15 cellular contexts compared by ENCODE assay signal in the genomic region with DNA sequence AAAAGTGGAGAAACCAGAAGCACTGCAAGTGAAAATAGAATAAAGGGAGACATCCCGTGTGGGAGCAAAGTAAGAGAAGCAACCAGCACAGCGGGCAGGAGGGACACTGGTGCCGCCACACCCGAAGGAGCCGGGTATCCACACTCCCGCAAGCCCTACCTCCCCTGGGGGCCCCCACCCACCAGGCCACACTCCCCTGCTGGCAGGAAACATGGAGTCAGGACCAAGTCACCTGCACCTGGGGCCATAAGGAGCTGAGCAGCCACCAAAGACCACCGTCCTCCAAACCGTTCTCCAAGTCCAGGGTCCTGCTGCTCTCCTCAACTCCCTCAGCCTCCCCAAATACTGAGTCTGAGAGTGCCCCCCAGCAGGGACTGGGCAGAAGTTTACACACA. TPM values are rescaled to one million over a fixed set of nuclear protein-coding genes. Genes with fewer than 3 reads are reported as not detected.
DNase-seq lines count a peak whose midpoint lies in the region; ATAC-seq lines count a peak whose summit lies in the region.
"Had no signal": no experiment of that assay in that cellular context is flagged by ENCODE, and none has a peak within 500 bp of the region (broad histone marks: within the 10 kb centered on the region; RNA-seq: fewer than 3 reads in every experiment).

No MANE protein-coding gene starts in this region.

- H3K4me3 ChIP-seq in GM23248 (0 out of 2 replicates have a peak overlapping the region, but pooled peaks have one; percentile 31), adipocyte (ENCODE audit: low read length) (no peak overlapping the region), iPS-15b (ENCODE audit: low read depth, low read length) (no peak overlapping the region), rectal smooth muscle tissue (ENCODE audit: low read length) (peak overlapping the region; percentile 24)

- H3K9ac ChIP-seq in GM23248 = peak overlapping the region; percentile 53
- peak overlapping the region; percentile 64 for H3K9ac ChIP-seq in adipocyte (ENCODE audit: low read length)
- H3K9ac ChIP-seq in iPS-15b (ENCODE audit: low read depth, low read length) = peak overlapping the region; percentile 16
- no peak overlapping the region for H3K9ac ChIP-seq in rectal smooth muscle tissue (ENCODE audit: low read length)

- no peaks in the 10 kb centered on the region for H3K27me3 ChIP-seq in GM23248 (replicated peaks; ENCODE audit: insufficient read depth)
- H3K27me3 ChIP-seq in adipocyte (replicated peaks; ENCODE audit: control insufficient read depth, insufficient read depth, low read length) = no peaks in the 10 kb centered on the region
- H3K27me3 ChIP-seq in iPS-15b (ENCODE audit: control insufficient read depth, insufficient read depth, low read length) = peaks cover 8% of the 10 kb centered on the region
- H3K27me3 ChIP-seq in rectal smooth muscle tissue (ENCODE audit: control insufficient read depth, insufficient read depth, low read length) = peaks cover 27% of the 10 kb centered on the region

- H3K9me3 ChIP-seq in GM23248 (ENCODE audit: low read depth) = no peaks in the 10 kb centered on the region
- no peaks in the 10 kb centered on the region for H3K9me3 ChIP-seq in adipocyte (ENCODE audit: control insufficient read depth, low read length)
- no peaks in the 10 kb centered on the region for H3K9me3 ChIP-seq in iPS-15b (ENCODE audit: control insufficient read depth, insufficient read depth, low read length)

- no peak for DNase-seq in GM23248
- no peak for DNase-seq in adipocyte (ENCODE audit: low read depth)
- no peak for DNase-seq in NCI-H1436 treated with DMSO at 0.1 percent for 48 hours (lab: John Stamatoyannopoulos, UW)
- DNase-seq: effector CD8-positive, alpha-beta T cell; NCI-H1694 treated with DMSO at 0.1 percent for 48 hours; NCI-H446 treated with DMSO at 0.1 percent for 48 hours; small intestine; stimulated activated naive CD4-positive, alpha-beta T cell; T-cell had no signal

- H3F3A ChIP-seq in GM23248 (ENCODE audit: insufficient read depth) = peaks cover 6% of the 10 kb centered on the region; the same call in 1 of the 2 replicates

- in situ Hi-C loops in GM23248 (cut with MboI) = no loop called here

- 19 to 23% methylated on average over 8 of the region's 8 CpGs for whole genome bisulfite sequencing in GM23248 (ENCODE audit: low coverage in 1 of 2, low lambda C conversion rate in 2 of 2, missing lambda C conversion rate in 2 of 2), 2 experiments

- H2AFZ ChIP-seq in GM23248 = peak overlapping the region; percentile 57

- H3K9me2 ChIP-seq in GM23248 (ENCODE audit: insufficient read depth) = no peaks in the 10 kb centered on the region

- H3K36me3 ChIP-seq in GM23248 (ENCODE audit: low read depth) = no peaks in the 10 kb centered on the region
- no peaks in the 10 kb centered on the region for H3K36me3 ChIP-seq in adipocyte (ENCODE audit: control insufficient read depth, insufficient read depth, low read length, severe bottlenecking)
- H3K36me3 ChIP-seq in iPS-15b (ENCODE audit: control insufficient read depth, insufficient read depth, low read length) = no peaks in the 10 kb centered on the region
- no peaks in the 10 kb centered on the region for H3K36me3 ChIP-seq in rectal smooth muscle tissue (ENCODE audit: control insufficient read depth, insufficient read depth, low read length)

- H3K4me2 ChIP-seq in GM23248 (ENCODE audit: unreplicated experiment) = peak overlapping the region; percentile 47

- no peaks in the 10 kb centered on the region for H4K20me1 ChIP-seq in GM23248 (ENCODE audit: insufficient read depth)

- ATAC-seq in HG03108 (IDR thresholded peaks at IDR 0.05; ENCODE audit: unreplicated experiment) (no peak), GM21360 (IDR thresholded peaks at IDR 0.05; ENCODE audit: unreplicated experiment) (no peak)
- ATAC-seq: T-cell had no signal

- H3K4me1 ChIP-seq in GM23248 (ENCODE audit: insufficient read depth) (peaks cover 42% of the 10 kb centered on the region), adipocyte (ENCODE audit: control insufficient read depth, insufficient read depth, low read length) (peaks cover 59% of the 10 kb centered on the region), iPS-15b (ENCODE audit: control insufficient read depth, insufficient read depth, low read length) (peaks cover 3% of the 10 kb centered on the region), rectal smooth muscle tissue (ENCODE audit: control insufficient read depth, insufficient read depth, low read length) (peaks cover 13% of the 10 kb centered on the region)
- H3K4me1 ChIP-seq: foreskin keratinocyte had no signal

- no peaks in the 10 kb centered on the region for H3K79me2 ChIP-seq in GM23248 (ENCODE audit: insufficient read depth)

- peak overlapping the region; percentile 67 for H3K27ac ChIP-seq in GM23248
- H3K27ac ChIP-seq in rectal smooth muscle tissue (ENCODE audit: low read depth, low read length) = no peak overlapping the region
- H3K27ac ChIP-seq: foreskin keratinocyte had no signal

RNA-seq across cellular contexts. Expression of a gene that starts 30.5 kb away (rescaled TPM):
- 58.7 and 64.9 TPM in 2 replicates for total RNA-seq in GM23248 (2014; rRNA removed; shearing (Covaris generic))
- polyA plus RNA-seq in GM23248 (2016; fragmentation: Nextera tagmentation; extraction: Ambion mirVana) = 10.8 and 11.1 TPM in 2 replicates

RNA-seq across cellular contexts. Expression of a gene that starts 48.7 kb away (rescaled TPM):
- total RNA-seq in GM23248 (2014; rRNA removed; shearing (Covaris generic)) = 0.13 and 0.22 TPM in 2 replicates
- 1.6 and 1.8 TPM in 2 replicates for polyA plus RNA-seq in GM23248 (2016; fragmentation: Nextera tagmentation; extraction: Ambion mirVana)
- total RNA-seq: foreskin keratinocyte, LHCN-M2 had no signal
- polyA plus RNA-seq: foreskin keratinocyte had no signal

RNA-seq across cellular contexts. Expression of a gene that starts 55.1 kb away (rescaled TPM):
- 26.3 and 30.7 TPM in 2 replicates for total RNA-seq in GM23248 (2014; rRNA removed; shearing (Covaris generic))
- polyA plus RNA-seq in GM23248 (2016; fragmentation: Nextera tagmentation; extraction: Ambion mirVana) = 26.4 and 28.8 TPM in 2 replicates

Comparison
In these comparisons a context has a peak if more than half of its experiments do, and no peak if none do; other contexts are left out.
1. H3K4me3 ChIP-seq: peak in GM23248 (single experiment) and rectal smooth muscle tissue (single experiment); none in adipocyte (single experiment) and iPS-15b (single experiment).